ENCODE assay signal across 27 cellular contexts in genomic region chr18:78540636-78541400, GRCh38.
"Had no signal": no experiment of that assay in that cellular context is flagged by ENCODE, and none has a peak within 500 bp of the region (broad histone marks: within the 10 kb centered on the region; RNA-seq: fewer than 3 reads in every experiment).

No MANE protein-coding gene starts in this region.

- H3K4me1 Mint-ChIP-seq: activated CD4-positive, alpha-beta T cell treated with anti-CD3 and anti-CD28 coated beads, Interleukin-2, amount 10 ng/mL, durations not matched to agents 24 days and 14 days; activated T-helper 17 cell treated with anti-CD3 and anti-CD28 coated beads, Interleukin-2, amount 50 U/mL, for 72 hours; stimulated activated naive B cell treated with anti-CD40 and anti-IgM and Interleukin-4, amounts not matched to agents 10 μg/mL and 1 μg/mL and 100 μg/mL, for 72 hours had no signal

- H3K36me3 Mint-ChIP-seq: activated CD4-positive, alpha-beta memory T cell treated with anti-CD3 and anti-CD28 coated beads for 36 hours; natural killer cell; stimulated activated naive B cell treated with anti-CD40 and anti-IgM and Interleukin-4, amounts not matched to agents 10 μg/mL and 1 μg/mL and 100 μg/mL, for 72 hours had no signal

- H3K27me3 ChIP-seq: breast epithelium, pancreas, thyroid gland had no signal

- H3K27ac Mint-ChIP-seq: activated CD4-positive, alpha-beta memory T cell treated with anti-CD3 and anti-CD28 coated beads for 36 hours; activated CD4-positive, alpha-beta T cell treated with anti-CD3 and anti-CD28 coated beads, Interleukin-2, amount 10 ng/mL, durations not matched to agents 24 days and 14 days; activated T-helper 17 cell treated with anti-CD3 and anti-CD28 coated beads, Interleukin-2, amount 50 U/mL, for 72 hours; natural killer cell; stimulated activated naive B cell treated with anti-CD40 and anti-IgM and Interleukin-4, amounts not matched to agents 10 μg/mL and 1 μg/mL and 100 μg/mL, for 72 hours; T-helper 1 cell treated with Interleukin-12 subunit alpha and Interleukin-12 subunit beta and Interleukin-4 antibody, amounts not matched to agents 30 μg/mL and 1 μg/mL, for 36 hours had no signal

- H3K9me3 Mint-ChIP-seq: activated CD4-positive, alpha-beta T cell treated with anti-CD3 and anti-CD28 coated beads, Interleukin-2, amount 10 ng/mL, durations not matched to agents 24 days and 14 days; activated T-cell treated with anti-CD3 and anti-CD28 coated beads, Interleukin-2, amount 50 U/mL, for 4 hours; activated T-helper 17 cell treated with anti-CD3 and anti-CD28 coated beads, Interleukin-2, amount 50 U/mL, for 72 hours; natural killer cell had no signal

- DNase-seq: activated CD4-positive, alpha-beta memory T cell treated with anti-CD3 and anti-CD28 coated beads for 36 hours; activated CD4-positive, alpha-beta T cell treated with anti-CD3 and anti-CD28 coated beads, Interleukin-2, amount 10 ng/mL, durations not matched to agents 24 days and 14 days; activated CD4-positive, CD25-positive, alpha-beta regulatory T cell treated with anti-CD3 and anti-CD28 coated beads, Interleukin-2, amount 50 U/mL, for 72 hours; activated gamma-delta T cell treated with Interleukin-2 at 50 U/mL for 16 hours; activated naive CD4-positive, alpha-beta T cell treated with anti-CD3 and anti-CD28 coated beads, Interleukin-2, amount 50 U/mL, for 16 hours; activated T-cell treated with anti-CD3 and anti-CD28 coated beads, Interleukin-2, amount 50 U/mL, for 4 hours; amniotic stem cell; central memory CD4-positive, alpha-beta T cell; dermis blood vessel endothelial cell; effector CD4-positive, alpha-beta T cell; left ventricle myocardium inferior; mesendoderm; natural killer cell; right cardiac atrium; stimulated activated CD4-positive, alpha-beta T cell treated with anti-CD3 and anti-CD28 coated beads, Interleukin-15, amount 100 ng/mL, for 24 hours; stimulated activated CD4-positive, alpha-beta T cell treated with anti-CD3 and anti-CD28 coated beads, Interleukin-2, amount 100 ng/mL, for 24 hours; stimulated activated naive B cell treated with anti-CD40 and anti-IgM and Interleukin-4, amounts not matched to agents 10 μg/mL and 1 μg/mL and 100 μg/mL, for 72 hours; stomach; SW 1271; T-helper 9 cell; thyroid gland; WERI-Rb-1 had no signal

- H3K27ac ChIP-seq: breast epithelium, stomach, WERI-Rb-1 had no signal

- H3K4me3 ChIP-seq: breast epithelium, left ventricle myocardium inferior, lung, pancreas, stomach, thyroid gland had no signal

- H3K36me3 ChIP-seq: breast epithelium, left ventricle myocardium inferior, pancreas, stomach, thyroid gland, WERI-Rb-1 had no signal

- H3K9me3 ChIP-seq: breast epithelium, left ventricle myocardium inferior, pancreas, stomach, thyroid gland had no signal

- H3K4me1 ChIP-seq: breast epithelium, pancreas had no signal

- H3K4me3 Mint-ChIP-seq: activated CD4-positive, alpha-beta memory T cell treated with anti-CD3 and anti-CD28 coated beads for 36 hours; activated CD4-positive, alpha-beta T cell treated with anti-CD3 and anti-CD28 coated beads, Interleukin-2, amount 10 ng/mL, durations not matched to agents 24 days and 14 days; activated T-cell treated with anti-CD3 and anti-CD28 coated beads, Interleukin-2, amount 50 U/mL, for 4 hours; activated T-helper 17 cell treated with anti-CD3 and anti-CD28 coated beads, Interleukin-2, amount 50 U/mL, for 72 hours; natural killer cell; stimulated activated naive B cell treated with anti-CD40 and anti-IgM and Interleukin-4, amounts not matched to agents 10 μg/mL and 1 μg/mL and 100 μg/mL, for 72 hours; T-helper 1 cell treated with Interleukin-12 subunit alpha and Interleukin-12 subunit beta and Interleukin-4 antibody, amounts not matched to agents 30 μg/mL and 1 μg/mL, for 36 hours had no signal

- ATAC-seq: activated T-helper 17 cell treated with anti-CD3 and anti-CD28 coated beads, Interleukin-2, amount 50 U/mL, for 72 hours; natural killer cell; pancreas; right cardiac atrium; stimulated activated naive B cell treated with anti-CD40 and anti-IgM and Interleukin-4, amounts not matched to agents 10 μg/mL and 1 μg/mL and 100 μg/mL, for 72 hours had no signal

- H3K27me3 Mint-ChIP-seq: activated CD4-positive, alpha-beta memory T cell treated with anti-CD3 and anti-CD28 coated beads for 36 hours; activated CD4-positive, alpha-beta T cell treated with anti-CD3 and anti-CD28 coated beads, Interleukin-2, amount 10 ng/mL, durations not matched to agents 24 days and 14 days; stimulated activated naive B cell treated with anti-CD40 and anti-IgM and Interleukin-4, amounts not matched to agents 10 μg/mL and 1 μg/mL and 100 μg/mL, for 72 hours had no signal
